In the genomic region with DNA sequence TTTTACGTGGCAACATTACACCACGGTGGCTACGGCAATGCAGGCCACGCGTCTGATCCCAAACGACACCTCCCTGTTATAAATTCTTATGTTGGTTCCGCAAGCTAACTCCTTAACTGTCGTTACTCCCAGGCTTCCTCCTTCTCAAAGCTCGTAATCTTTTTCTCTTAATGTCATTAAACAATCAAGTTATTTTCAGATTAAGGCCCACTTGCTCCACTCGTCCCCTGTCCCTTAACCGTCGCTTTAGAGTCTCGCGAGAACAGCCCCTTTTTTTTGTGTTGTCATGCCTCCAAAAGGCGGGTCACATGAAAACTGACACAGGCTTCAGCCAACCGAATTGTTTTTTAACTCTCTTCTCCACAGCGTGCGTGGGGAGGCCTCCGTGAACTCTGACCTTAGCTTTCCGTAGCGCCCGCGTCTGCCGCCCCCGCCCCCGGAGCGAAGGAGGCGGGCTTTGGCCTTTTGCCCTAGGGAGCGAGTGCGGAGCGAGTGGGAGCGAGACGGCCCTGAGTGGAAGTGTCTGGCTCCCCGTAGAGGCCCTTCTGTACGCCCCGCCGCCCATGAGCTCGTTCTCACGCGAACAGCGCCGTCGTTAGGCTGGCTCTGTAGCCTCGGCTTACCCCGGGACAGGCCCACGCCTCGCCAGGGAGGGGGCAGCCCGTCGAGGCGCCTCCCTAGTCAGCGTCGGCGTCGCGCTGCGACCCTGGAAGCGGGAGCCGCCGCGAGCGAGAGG, we compare ENCODE assay signal across 8 cellular contexts. TPM values are rescaled to one million over a fixed set of nuclear protein-coding genes. Genes with fewer than 3 reads are reported as not detected.
DNase-seq lines count a peak whose midpoint lies in the region; ATAC-seq and TF ChIP-seq lines count a peak whose summit lies in the region.

TSS of gene CAND1 (plus strand) at position 463 of the 736 bp plus-strand sequence. CDS start 360 bp downstream, outside the sequence.

- H3K27ac ChIP-seq in AG04450 (ENCODE audit: low read depth, low read length) (peak within 1 kb of the TSS; percentile 97), caudate nucleus (ENCODE audit: low read depth, low read length) (peak within 1 kb of the TSS; percentile 96)

- TF ChIP-seq POLR2A in GM18951 (IDR thresholded peaks at IDR 0.05; ENCODE audit: extremely low read depth, insufficient read depth, insufficient read length), result peak; percentile 84

- peak within 1 kb of the TSS; percentile 99 for H3K27ac Mint-ChIP-seq in activated B cell treated with CpG ODN at 0.5 μM for 24 hours

- TF ChIP-seq CTCF in AG04450 (IDR thresholded peaks at IDR 0.05; ENCODE audit: low read depth, low read length), result no peak
- TF ChIP-seq CTCF in activated B cell treated with CpG ODN at 0.5 μM for 24 hours (IDR thresholded peaks at IDR 0.05), result no peak

- no peaks in the 10 kb centered on the region for H3K9me3 Mint-ChIP-seq in activated B cell treated with CpG ODN at 0.5 μM for 24 hours

- H3K4me1 Mint-ChIP-seq in activated B cell treated with CpG ODN at 0.5 μM for 24 hours, result peaks cover 44% of the 10 kb centered on the region

- POLR2A ChIA-PET in AG04450 (lab: Yijun Ruan, JAX) (interaction anchor here (0.7 to 1.8 kb wide), 14 partner anchors 8 to 1585 kb away, joined by 3 to 8 read pairs (median 5); no protein-coding TSS in a partner anchor), activated B cell treated with CpG ODN at 0.5 μM for 24 hours (lab: Charles Lee) (interaction anchor here (0.5 to 2.3 kb wide), 31 partner anchors 8 to 1594 kb away, joined by 3 to 19 read pairs (median 3); partner anchors contain the start of genes DYRK2, HELB, IFNG-AS1 and LLPH)

- H3K4me3 ChIP-seq in AG04450 (ENCODE audit: low read depth, low read length), result peak within 1 kb of the TSS; percentile 92

- CTCF ChIA-PET in AG04450 (lab: Charles Lee), result interaction anchor here (0.6 to 1.6 kb wide), 5 partner anchors 86 to 1939 kb away, joined by 3 to 4 read pairs (median 3); no protein-coding TSS in a partner anchor
- CTCF ChIA-PET in activated B cell treated with CpG ODN at 0.5 μM for 24 hours (lab: Charles Lee), result interaction anchor here (0.6 to 1.8 kb wide), 7 partner anchors 8 to 674 kb away, joined by 3 to 4 read pairs (median 3); no protein-coding TSS in a partner anchor

- ATAC-seq in HG03196 (IDR thresholded peaks at IDR 0.05; ENCODE audit: unreplicated experiment) (peak; percentile 81), activated B cell treated with CpG ODN at 0.5 μM for 24 hours (ENCODE audit: low read depth) (peak; percentile 79)

- peak within 1 kb of the TSS; percentile 92 for H3K4me3 Mint-ChIP-seq in activated B cell treated with CpG ODN at 0.5 μM for 24 hours

- no peaks in the 10 kb centered on the region for H3K27me3 Mint-ChIP-seq in activated B cell treated with CpG ODN at 0.5 μM for 24 hours

- DNase-seq in AG04450 (ENCODE audit: low read depth, low spot score) (peak; percentile 98), NCI-H226 (peak; percentile 99), activated B cell treated with CpG ODN at 0.5 μM for 24 hours (peak; percentile 95), caudate nucleus (lab: John Stamatoyannopoulos, UW) (peak; percentile 74 to 100 (median 98)), iPS-NIHi7 (ENCODE audit: extremely low spot score) (peak; percentile 86), smooth muscle cell of the brain vasculature (ENCODE audit: low read depth, low spot score) (peak; percentile 97)

- peaks cover 7% of the 10 kb centered on the region for H3K36me3 Mint-ChIP-seq in activated B cell treated with CpG ODN at 0.5 μM for 24 hours (ENCODE audit: low read depth)

- no peaks in the 10 kb centered on the region; the same call in 1 of the 2 replicates for H3K9me3 ChIP-seq in AG04450 (ENCODE audit: control insufficient read depth, insufficient read depth, low read length)

- in situ Hi-C loops in GM18951 (cut with MboI; ENCODE audit: low sequenced_read_pairs, unreplicated experiment), result no loop called here

- H3K27me3 ChIP-seq in AG04450 (ENCODE audit: control insufficient read depth, insufficient read depth, low read length), result no peaks in the 10 kb centered on the region

- intact Hi-C loops in activated B cell treated with CpG ODN at 0.5 μM for 24 hours (cut with micrococcal nuclease), result loop anchor here (1.0 to 5.0 kb wide), 15 partner anchors 108 to 1968 kb away; partner anchors contain the start of genes CPSF6, DYRK2, HELB and LLPH

RNA-seq across cellular contexts. Expression of gene CAND1, which starts in this region (rescaled TPM):
- 99.7 and 134 TPM in 2 replicates for polyA plus RNA-seq in AG04450 (2011; rRNA removed)
- polyA minus RNA-seq in AG04450 (2011; rRNA and poly(A)+ RNA removed), result 65.6 and 134 TPM in 2 replicates
- 123 and 125 TPM in 2 replicates for total RNA-seq in activated B cell treated with CpG ODN at 0.5 μM for 24 hours

Comparison
In these comparisons a context has a peak if more than half of its experiments do, and no peak if none do; other contexts are left out.
1. Peak in every context shown above with its lines: DNase-seq, ATAC-seq, H3K4me3 ChIP-seq and H3K27ac ChIP-seq.